Comparison of ENCODE assay signal across 10 cellular contexts in genomic region chr19:43799502-43800142, GRCh38. TPM values are rescaled to one million over a fixed set of nuclear protein-coding genes. Genes with fewer than 3 reads are reported as not detected.
DNase-seq lines count a peak whose midpoint lies in the region; TF ChIP-seq lines count a peak whose summit lies in the region.
"Had no signal": no experiment of that assay in that cellular context is flagged by ENCODE, and none has a peak within 500 bp of the region (broad histone marks: within the 10 kb centered on the region; RNA-seq: fewer than 3 reads in every experiment).

No MANE protein-coding gene starts in this region.

- TF ChIP-seq CTCF in epithelial cell of esophagus (IDR thresholded peaks at IDR 0.05; ENCODE audit: insufficient read depth, low read depth, low read length, missing control alignments) (no peak), osteocyte (IDR thresholded peaks at IDR 0.05) (no peak)

- peak overlapping the region; percentile 74 for H3K4me3 Mint-ChIP-seq in osteocyte (ENCODE audit: unreplicated experiment)

- H3K9me3 Mint-ChIP-seq in osteocyte (ENCODE audit: unreplicated experiment), result no peaks in the 10 kb centered on the region

- H3K27ac Mint-ChIP-seq in osteocyte (ENCODE audit: unreplicated experiment), result no peak overlapping the region

- no peak overlapping the region for H3K4me3 ChIP-seq in epithelial cell of esophagus (ENCODE audit: low read length)

- DNase-seq in NCI-H748 (lab: John Stamatoyannopoulos, UW; ENCODE audit: unreplicated experiment) (peak; percentile 29), NCI-H748 treated with DMSO at 0.1 percent for 48 hours (lab: John Stamatoyannopoulos, UW) (no peak), RPMI8226 (peak; percentile 30), epithelial cell of esophagus (ENCODE audit: low read depth) (peak; percentile 54), osteocyte (ENCODE audit: extremely low spot score, unreplicated experiment) (no peak), SW 1271 (lab: John Stamatoyannopoulos, UW) (no peak), NAMALWA (ENCODE audit: low spot score) (no peak)
- DNase-seq in stimulated activated CD4-positive, alpha-beta T cell treated with anti-CD3 and anti-CD28 coated beads, Interleukin-15, amount 100 ng/mL, for 24 hours, result no peak
- DNase-seq: effector CD8-positive, alpha-beta T cell; NCI-H524 treated with DMSO at 0.1 percent for 48 hours had no signal

- H3K4me1 Mint-ChIP-seq in osteocyte (ENCODE audit: unreplicated experiment), result peaks cover 7% of the 10 kb centered on the region

- H3K27me3 Mint-ChIP-seq in osteocyte (ENCODE audit: unreplicated experiment), result peaks cover 33% of the 10 kb centered on the region

- no peaks in the 10 kb centered on the region for H3K36me3 Mint-ChIP-seq in osteocyte (ENCODE audit: unreplicated experiment)

RNA-seq across cellular contexts. Expression of gene LYPD5, which starts 2.6 kb away (rescaled TPM):
- not detected in 2 replicates for total RNA-seq in osteocyte

RNA-seq across cellular contexts. Expression of gene KCNN4, which starts 18.8 kb away (rescaled TPM):
- 0.64 and 1.5 TPM in 2 replicates for total RNA-seq in osteocyte

RNA-seq across cellular contexts. Expression of gene ZNF283, which starts 27.5 kb away (rescaled TPM):
- 9.8 and 11.5 TPM in 2 replicates for total RNA-seq in osteocyte

RNA-seq across cellular contexts. Expression of gene SMG9, which starts 44.9 kb away (rescaled TPM):
- total RNA-seq in osteocyte, result 64.9 and 71.0 TPM in 2 replicates

Comparison
In these comparisons a context has a peak if more than half of its experiments do, and no peak if none do; other contexts are left out.
1. DNase-seq: peak in NCI-H748 (single experiment), RPMI8226 (single experiment) and epithelial cell of esophagus (single experiment); none in NCI-H748 treated with DMSO at 0.1 percent for 48 hours (single experiment), osteocyte (single experiment), stimulated activated CD4-positive, alpha-beta T cell treated with anti-CD3 and anti-CD28 coated beads, Interleukin-15, amount 100 ng/mL, for 24 hours (single experiment), SW 1271 (0 of 2) and NAMALWA (single experiment).